Comparison of ENCODE assay signal across 32 cellular contexts in genomic region chr13:87919956-87920355, GRCh38.
"Had no signal": no experiment of that assay in that cellular context is flagged by ENCODE, and none has a peak within 500 bp of the region (broad histone marks: within the 10 kb centered on the region; RNA-seq: fewer than 3 reads in every experiment).

No MANE protein-coding gene starts in this region.

- H3K36me3 Mint-ChIP-seq: activated naive CD8-positive, alpha-beta T cell had no signal

- DNase-seq: activated B cell treated with CpG ODN at 0.5 μM for 24 hours; activated CD4-positive, alpha-beta T cell treated with anti-CD3 and anti-CD28 coated beads for 48 hours; activated CD4-positive, alpha-beta T cell treated with anti-CD3 and anti-CD28 coated beads, Interleukin-2, amount 50 U/mL, for 1 hour; activated CD4-positive, alpha-beta T cell treated with anti-CD3 and anti-CD28 coated beads, Interleukin-2, amount 50 U/mL, for 48 hours; activated CD8-positive, alpha-beta memory T cell treated with anti-CD3 and anti-CD28 coated beads for 24 hours; activated CD8-positive, alpha-beta T cell treated with anti-CD3 and anti-CD28 coated beads for 36 hours; activated effector memory CD4-positive, alpha-beta T cell treated with Interleukin-2 at 50 U/mL for 16 hours; activated gamma-delta T cell treated with Interleukin-2 at 50 U/mL for 16 hours; activated naive CD4-positive, alpha-beta T cell treated with anti-CD3 and anti-CD28 coated beads, Interleukin-2, amount 50 U/mL, for 16 hours; activated naive CD4-positive, alpha-beta T cell treated with Interleukin-2 at 50 U/mL for 16 hours; activated T-cell treated with anti-CD3 and anti-CD28 coated beads, Interleukin-2, amount 50 U/mL, for 4 hours; amniotic stem cell; anterior cingulate cortex; body of pancreas; caudate nucleus; cortex of kidney; dermis blood vessel endothelial cell; effector CD4-positive, alpha-beta T cell; effector memory CD8-positive, alpha-beta T cell; erythroblast; foreskin keratinocyte; gastrocnemius medialis; glutamatergic neuron; heart left ventricle; T-helper 2 cell had no signal

- FAIRE-seq: colon, TTC549 had no signal

- ATAC-seq: activated CD4-positive, CD25-positive, alpha-beta regulatory T cell treated with anti-CD3 and anti-CD28 coated beads, Interleukin-2, amount 50 U/mL, for 24 hours; activated CD8-positive, alpha-beta T cell treated with anti-CD3 and anti-CD28 coated beads for 36 hours; activated T-cell treated with anti-CD3 and anti-CD28 coated beads, Interleukin-2, amount 50 U/mL, for 4 hours; activated T-helper 17 cell treated with anti-CD3 and anti-CD28 coated beads, Interleukin-2, amount 50 U/mL, for 72 hours; body of pancreas; effector memory CD8-positive, alpha-beta T cell; foreskin keratinocyte; gastrocnemius medialis; heart left ventricle had no signal

- H3K27ac ChIP-seq: body of pancreas, esophagus muscularis mucosa, foreskin keratinocyte, gastrocnemius medialis, heart left ventricle, VCaP had no signal

- H3K27me3 ChIP-seq: body of pancreas, esophagus muscularis mucosa, foreskin keratinocyte, gastrocnemius medialis, heart left ventricle had no signal

- H3K4me1 ChIP-seq: body of pancreas, esophagus muscularis mucosa, foreskin keratinocyte, gastrocnemius medialis, heart left ventricle had no signal

- H3K36me3 ChIP-seq: esophagus muscularis mucosa, gastrocnemius medialis, heart left ventricle had no signal

- H3K9me3 ChIP-seq: body of pancreas, esophagus muscularis mucosa, gastrocnemius medialis had no signal

- H3K4me3 Mint-ChIP-seq: activated B cell treated with CpG ODN at 0.5 μM for 24 hours; activated CD8-positive, alpha-beta T cell treated with anti-CD3 and anti-CD28 coated beads for 36 hours; activated naive CD8-positive, alpha-beta T cell; activated T-cell treated with anti-CD3 and anti-CD28 coated beads, Interleukin-2, amount 50 U/mL, for 4 hours; activated T-helper 17 cell treated with anti-CD3 and anti-CD28 coated beads, Interleukin-2, amount 50 U/mL, for 72 hours; effector memory CD8-positive, alpha-beta T cell had no signal

- H3K27me3 Mint-ChIP-seq: activated B cell treated with CpG ODN at 0.5 μM for 24 hours; activated CD8-positive, alpha-beta T cell treated with anti-CD3 and anti-CD28 coated beads for 36 hours; activated naive CD8-positive, alpha-beta T cell; activated T-helper 17 cell treated with anti-CD3 and anti-CD28 coated beads, Interleukin-2, amount 50 U/mL, for 72 hours; effector memory CD8-positive, alpha-beta T cell had no signal

- H3K4me3 ChIP-seq: body of pancreas, esophagus muscularis mucosa, gastrocnemius medialis, heart left ventricle had no signal

- H3K4me1 Mint-ChIP-seq: activated B cell treated with CpG ODN at 0.5 μM for 24 hours; activated T-helper 17 cell treated with anti-CD3 and anti-CD28 coated beads, Interleukin-2, amount 50 U/mL, for 72 hours had no signal

- H3K27ac Mint-ChIP-seq: activated B cell treated with CpG ODN at 0.5 μM for 24 hours; activated CD8-positive, alpha-beta T cell treated with anti-CD3 and anti-CD28 coated beads for 36 hours; activated naive CD8-positive, alpha-beta T cell; activated T-helper 17 cell treated with anti-CD3 and anti-CD28 coated beads, Interleukin-2, amount 50 U/mL, for 72 hours; effector memory CD8-positive, alpha-beta T cell had no signal
